8 cellular contexts compared by ENCODE assay signal in the genomic region with DNA sequence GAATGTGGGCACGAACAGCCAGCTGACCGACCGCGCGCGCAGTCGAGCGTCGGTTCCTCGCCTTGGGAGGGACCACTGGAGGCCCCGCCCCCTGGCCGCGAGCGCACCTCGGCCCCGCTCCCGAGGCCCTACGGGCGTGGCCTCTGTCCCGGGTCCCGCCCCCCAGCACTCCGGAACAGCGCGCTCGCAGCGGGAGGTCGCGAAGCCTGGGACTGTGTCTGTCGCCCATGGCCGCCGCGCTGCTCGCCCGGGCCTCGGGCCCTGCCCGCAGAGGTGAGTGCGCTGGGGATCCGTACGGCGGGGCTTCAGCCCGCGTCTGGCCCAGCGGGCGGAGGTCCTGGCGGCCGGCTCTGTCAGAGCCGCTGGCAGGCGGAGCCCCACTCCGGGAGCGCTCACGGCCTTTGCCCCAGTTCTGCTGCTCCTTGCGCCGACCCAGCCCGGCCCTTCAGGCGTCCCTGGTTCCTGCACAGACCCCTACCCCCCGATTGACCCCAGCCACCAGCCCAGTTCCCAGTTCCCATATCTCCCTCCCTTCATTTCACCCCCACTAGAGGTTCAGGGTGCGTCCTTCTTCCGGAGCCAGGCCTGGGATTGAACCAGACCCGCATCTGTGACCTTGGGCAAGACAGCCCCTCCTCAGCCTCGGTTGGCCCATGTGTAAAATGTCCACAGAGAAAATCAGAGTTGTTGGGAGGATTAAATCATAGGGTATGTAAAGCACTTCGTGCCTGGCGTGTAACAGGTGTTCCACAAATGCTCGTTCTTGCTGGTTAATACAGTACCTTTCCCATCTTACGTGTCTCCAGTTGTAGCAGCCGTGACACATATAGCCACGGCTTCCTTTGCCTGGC. TPM values are rescaled to one million over a fixed set of nuclear protein-coding genes. Genes with fewer than 3 reads are reported as not detected.
A peak's percentile ranks its signal among the peaks of the same experiment; 100 is the strongest.
DNase-seq lines count a peak whose midpoint lies in the region; ATAC-seq and TF ChIP-seq lines count a peak whose summit lies in the region.

A gene with protein sequence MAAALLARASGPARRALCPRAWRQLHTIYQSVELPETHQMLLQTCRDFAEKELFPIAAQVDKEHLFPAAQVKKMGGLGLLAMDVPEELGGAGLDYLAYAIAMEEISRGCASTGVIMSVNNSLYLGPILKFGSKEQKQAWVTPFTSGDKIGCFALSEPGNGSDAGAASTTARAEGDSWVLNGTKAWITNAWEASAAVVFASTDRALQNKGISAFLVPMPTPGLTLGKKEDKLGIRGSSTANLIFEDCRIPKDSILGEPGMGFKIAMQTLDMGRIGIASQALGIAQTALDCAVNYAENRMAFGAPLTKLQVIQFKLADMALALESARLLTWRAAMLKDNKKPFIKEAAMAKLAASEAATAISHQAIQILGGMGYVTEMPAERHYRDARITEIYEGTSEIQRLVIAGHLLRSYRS (plus strand): TSS at position 168 of the 851 bp plus-strand sequence. CDS start 60 bp downstream, at position 228.

- peak within 1 kb of the TSS; percentile 70 to 85 for H3K27ac ChIP-seq in coronary artery

- TF ChIP-seq POLR2A in GM19099 (IDR thresholded peaks at IDR 0.05; ENCODE audit: extremely low read depth, insufficient read length, low read depth), result peak; percentile 78

- ATAC-seq in HG03354 (IDR thresholded peaks at IDR 0.05; ENCODE audit: poor library complexity, severe bottlenecking, unreplicated experiment) (peak; percentile 93), left lobe of liver (peak; percentile 93)

- DNase-seq in Ammon's horn (ENCODE audit: low spot score) (peak; percentile 91), NCI-H510A treated with DMSO at 0.1 percent for 48 hours (lab: John Stamatoyannopoulos, UW) (peak; percentile 92), coronary artery (ENCODE audit: low spot score) (peak; percentile 90), left lobe of liver (ENCODE audit: low spot score) (peak; percentile 93)
- peak; percentile 93 for DNase-seq in activated CD4-positive, alpha-beta T cell treated with anti-CD3 and anti-CD28 coated beads for 48 hours
- peak; percentile 92 to 95 for DNase-seq in stimulated activated CD4-positive, alpha-beta T cell treated with anti-CD3 and anti-CD28 coated beads, Interleukin-2, amount 100 ng/mL, for 24 hours

- peak within 1 kb of the TSS; percentile 82 for H3K4me3 ChIP-seq in coronary artery

- no peak for TF ChIP-seq CTCF in coronary artery (IDR thresholded peaks at IDR 0.05)

RNA-seq across cellular contexts. Expression of the gene that starts here (rescaled TPM):
- 198 TPM for total RNA-seq in left lobe of liver

Comparison
In these comparisons a context has a peak if more than half of its experiments do, and no peak if none do; other contexts are left out.
1. Peak in every context shown above with its lines: DNase-seq, ATAC-seq, H3K4me3 ChIP-seq and H3K27ac ChIP-seq.